ENCODE assay signal across 8 cellular contexts in the genomic region with DNA sequence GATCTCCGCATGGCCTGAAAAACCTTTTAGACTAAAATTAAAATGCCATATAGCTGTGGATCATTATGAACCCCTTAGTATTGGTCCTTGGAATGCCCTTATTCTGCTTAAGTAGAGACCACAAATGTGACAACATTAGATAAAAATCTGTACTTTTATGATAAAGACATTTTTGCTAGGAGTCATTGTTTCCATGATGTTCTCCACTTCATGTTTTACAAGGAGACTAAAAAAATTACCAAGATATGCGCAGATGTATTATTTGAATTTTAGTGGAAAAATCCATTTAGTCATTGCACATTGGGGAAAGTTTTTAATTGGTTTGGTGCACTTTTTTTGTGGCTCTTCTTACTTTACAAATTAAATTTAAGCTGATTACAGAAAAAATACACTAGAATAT. TPM values are rescaled to one million over a fixed set of nuclear protein-coding genes. Genes with fewer than 3 reads are reported as not detected.
A peak's percentile ranks its signal among the peaks of the same experiment; 100 is the strongest.
DNase-seq lines count a peak whose midpoint lies in the region; ATAC-seq and TF ChIP-seq lines count a peak whose summit lies in the region.

No MANE protein-coding gene starts in this region.

- H3K36me3 ChIP-seq in iPS-18a (ENCODE audit: control insufficient read depth, low read depth, low read length) = peaks cover 6% of the 10 kb centered on the region
- no peaks in the 10 kb centered on the region for H3K36me3 ChIP-seq in mucosa of descending colon (ENCODE audit: low read depth)

- peak overlapping the region; percentile 87 for H3K9ac ChIP-seq in iPS-18a (ENCODE audit: low read length)

- intact Hi-C loops in activated CD8-positive, alpha-beta T cell treated with anti-CD3 and anti-CD28 coated beads for 36 hours (cut with micrococcal nuclease) = no loop called here
- intact Hi-C loops in mucosa of descending colon (cut with DNase I, micrococcal nuclease) = no loop called here

- H3K4me1 Mint-ChIP-seq in activated CD8-positive, alpha-beta T cell treated with anti-CD3 and anti-CD28 coated beads for 36 hours (ENCODE audit: low read depth) = peaks cover 10% of the 10 kb centered on the region

- no peak for ATAC-seq in activated CD8-positive, alpha-beta T cell treated with anti-CD3 and anti-CD28 coated beads for 36 hours
- ATAC-seq in mucosa of descending colon (no peak), HG03159 (IDR thresholded peaks at IDR 0.05; ENCODE audit: unreplicated experiment) (no peak)

- H3K27ac Mint-ChIP-seq in activated CD8-positive, alpha-beta T cell treated with anti-CD3 and anti-CD28 coated beads for 36 hours = peak overlapping the region; percentile 92

- peak overlapping the region; percentile 97 for H3K4me3 Mint-ChIP-seq in activated CD8-positive, alpha-beta T cell treated with anti-CD3 and anti-CD28 coated beads for 36 hours

- H3K4me3 ChIP-seq in AG04450 (ENCODE audit: low read depth, low read length) (peak overlapping the region; percentile 78), HFF-Myc (replicated peaks; ENCODE audit: low read depth, low read length) (peak overlapping the region; percentile 81), iPS-18a (ENCODE audit: low read length) (peak overlapping the region; percentile 67), mucosa of descending colon (no peak overlapping the region)

- H3K27me3 Mint-ChIP-seq in activated CD8-positive, alpha-beta T cell treated with anti-CD3 and anti-CD28 coated beads for 36 hours = no peaks in the 10 kb centered on the region

- no peak for TF ChIP-seq CTCF in AG04450 (IDR thresholded peaks at IDR 0.05; ENCODE audit: low read depth, low read length)
- TF ChIP-seq CTCF in HFF-Myc (IDR thresholded peaks at IDR 0.05; ENCODE audit: low read depth, low read length, missing control alignments) = no peak
- TF ChIP-seq CTCF in activated CD8-positive, alpha-beta T cell treated with anti-CD3 and anti-CD28 coated beads for 36 hours (IDR thresholded peaks at IDR 0.05) = no peak
- no peak for TF ChIP-seq CTCF in mucosa of descending colon (IDR thresholded peaks at IDR 0.05)

- DNase-seq in AG04450 (ENCODE audit: low read depth, low spot score) (no peak), HFF-Myc (ENCODE audit: extremely low read depth, low read depth) (no peak), NCI-H1930 (lab: John Stamatoyannopoulos, UW) (no peak), mucosa of descending colon (no peak), NCI-H146 (lab: John Stamatoyannopoulos, UW) (no peak)
- no peak for DNase-seq in activated CD8-positive, alpha-beta T cell treated with anti-CD3 and anti-CD28 coated beads for 36 hours

- no peaks in the 10 kb centered on the region for H3K9me3 ChIP-seq in AG04450 (ENCODE audit: control insufficient read depth, insufficient read depth, low read length)
- peaks cover 10% of the 10 kb centered on the region for H3K9me3 ChIP-seq in iPS-18a (ENCODE audit: control insufficient read depth, low read depth, low read length)
- H3K9me3 ChIP-seq in mucosa of descending colon = no peaks in the 10 kb centered on the region

- H3K36me3 Mint-ChIP-seq in activated CD8-positive, alpha-beta T cell treated with anti-CD3 and anti-CD28 coated beads for 36 hours (ENCODE audit: low read depth) = peaks cover 11% of the 10 kb centered on the region

- H3K9me3 Mint-ChIP-seq in activated CD8-positive, alpha-beta T cell treated with anti-CD3 and anti-CD28 coated beads for 36 hours = no peaks in the 10 kb centered on the region

- H3K27me3 ChIP-seq in AG04450 (ENCODE audit: control insufficient read depth, insufficient read depth, low read length) (no peaks in the 10 kb centered on the region), iPS-18a (ENCODE audit: control insufficient read depth, insufficient read depth, low read length) (no peaks in the 10 kb centered on the region)

- POLR2A ChIA-PET in AG04450 (lab: Yijun Ruan, JAX) = no interaction called here
- POLR2A ChIA-PET in activated CD8-positive, alpha-beta T cell treated with anti-CD3 and anti-CD28 coated beads for 36 hours (lab: Charles Lee) = interaction anchor here (0.8 kb wide), 2 partner anchors 10 to 223 kb away, joined by 3 read pairs; no protein-coding TSS in a partner anchor

- H3K4me1 ChIP-seq in iPS-18a (ENCODE audit: control insufficient read depth, low read depth, low read length) = peaks cover 4% of the 10 kb centered on the region
- H3K4me1 ChIP-seq in mucosa of descending colon (ENCODE audit: low read depth) = no peaks in the 10 kb centered on the region

- CTCF ChIA-PET in AG04450 (lab: Charles Lee) = no interaction called here
- CTCF ChIA-PET in activated CD8-positive, alpha-beta T cell treated with anti-CD3 and anti-CD28 coated beads for 36 hours (lab: Charles Lee) = no interaction called here

- no peak overlapping the region for H3K27ac ChIP-seq in AG04450 (ENCODE audit: low read depth, low read length)
- no peak overlapping the region for H3K27ac ChIP-seq in iPS-18a (ENCODE audit: low read length)

RNA-seq across cellular contexts. Expression of a gene that starts 1.8 kb away (rescaled TPM):
- 15.1 and 16.1 TPM in 2 replicates for polyA plus RNA-seq in AG04450 (2011; rRNA removed)
- polyA minus RNA-seq in AG04450 (2011; rRNA and poly(A)+ RNA removed) = 9.4 and 18.9 TPM in 2 replicates
- total RNA-seq in activated CD8-positive, alpha-beta T cell treated with anti-CD3 and anti-CD28 coated beads for 36 hours = 10 to 100 TPM; 66.0 to 69.4 TPM
- 10 to 100 TPM; 15.0 to 19.7 (median 18.9) TPM for total RNA-seq in mucosa of descending colon
